Comparison of ENCODE assay signal across 11 cellular contexts in genomic region chr10:7485267-7485601, GRCh38.
A peak's percentile ranks its signal among the peaks of the same experiment; 100 is the strongest.
DNase-seq lines count a peak whose midpoint lies in the region; ATAC-seq and TF ChIP-seq lines count a peak whose summit lies in the region.
"Had no signal": no experiment of that assay in that cellular context is flagged by ENCODE, and none has a peak within 500 bp of the region (broad histone marks: within the 10 kb centered on the region; RNA-seq: fewer than 3 reads in every experiment).

No MANE protein-coding gene starts in this region.

- intact Hi-C loops in CD4-positive, alpha-beta memory T cell (cut with micrococcal nuclease) = loop anchor here (2.0 kb wide), 1 partner anchor 40 kb away; no protein-coding TSS in a partner anchor
- intact Hi-C loops in gastrocnemius medialis (cut with DNase I; ENCODE audit: low total_unique reads) = no loop called here

- no peaks in the 10 kb centered on the region for H3K9me3 ChIP-seq in CD4-positive, alpha-beta memory T cell (ENCODE audit: control insufficient read depth in 1 of 2, low read length in 2 of 2)
- H3K9me3 ChIP-seq in gastrocnemius medialis = no peaks in the 10 kb centered on the region

- H3K36me3 Mint-ChIP-seq in CD4-positive, alpha-beta memory T cell = no peaks in the 10 kb centered on the region
- peaks cover 61% of the 10 kb centered on the region for H3K36me3 Mint-ChIP-seq in activated CD8-positive, alpha-beta T cell treated with anti-CD3 and anti-CD28 coated beads, Interleukin-2, amount 10 ng/mL, durations not matched to agents 7 days and 5 days (ENCODE audit: low read depth)
- no peaks in the 10 kb centered on the region for H3K36me3 Mint-ChIP-seq in naive B cell

- TF ChIP-seq POLR2A in gastrocnemius medialis (IDR thresholded peaks at IDR 0.05) = no peak

- in situ Hi-C loops in gastrocnemius medialis (cut with MboI; ENCODE audit: low sequenced_read_pairs in 4 of 4) = no loop called here

- H3K4me3 Mint-ChIP-seq in CD4-positive, alpha-beta memory T cell = peak overlapping the region; percentile 57 to 83 (median 75)
- H3K4me3 Mint-ChIP-seq in activated CD8-positive, alpha-beta T cell treated with anti-CD3 and anti-CD28 coated beads, Interleukin-2, amount 10 ng/mL, durations not matched to agents 7 days and 5 days = peak overlapping the region; percentile 65
- H3K4me3 Mint-ChIP-seq in naive B cell = peak overlapping the region; percentile 70 to 87 (median 82)

- H3K36me3 ChIP-seq in CD4-positive, alpha-beta memory T cell (ENCODE audit: insufficient read depth, low read length) = no peaks in the 10 kb centered on the region
- H3K36me3 ChIP-seq in gastrocnemius medialis = no peaks in the 10 kb centered on the region

- H3K9me3 Mint-ChIP-seq in CD4-positive, alpha-beta memory T cell = peaks cover 0 to 4% (median 0%) of the 10 kb centered on the region in 8 donors
- peaks cover 12% of the 10 kb centered on the region for H3K9me3 Mint-ChIP-seq in activated CD8-positive, alpha-beta T cell treated with anti-CD3 and anti-CD28 coated beads, Interleukin-2, amount 10 ng/mL, durations not matched to agents 7 days and 5 days (ENCODE audit: insufficient read depth)
- no peaks in the 10 kb centered on the region for H3K9me3 Mint-ChIP-seq in naive B cell

- peak in 2 of 5 donors; percentile 11 to 31 for DNase-seq in CD4-positive, alpha-beta memory T cell
- DNase-seq in activated CD8-positive, alpha-beta T cell treated with anti-CD3 and anti-CD28 coated beads, Interleukin-2, amount 10 ng/mL, durations not matched to agents 7 days and 5 days = no peak
- DNase-seq in naive B cell = no peak
- no peak for DNase-seq in LoVo (ENCODE audit: low spot score)
- DNase-seq in GM03348 (ENCODE audit: low spot score) = no peak
- DNase-seq in NCI-H774 (lab: John Stamatoyannopoulos, UW) = no peak
- DNase-seq in gastrocnemius medialis = no peak
- DNase-seq: mammary epithelial cell, SW 1271 had no signal

- H3K27me3 Mint-ChIP-seq in CD4-positive, alpha-beta memory T cell = no peaks in the 10 kb centered on the region
- no peaks in the 10 kb centered on the region for H3K27me3 Mint-ChIP-seq in activated CD8-positive, alpha-beta T cell treated with anti-CD3 and anti-CD28 coated beads, Interleukin-2, amount 10 ng/mL, durations not matched to agents 7 days and 5 days (ENCODE audit: low read depth)
- H3K27me3 Mint-ChIP-seq in naive B cell = no peaks in the 10 kb centered on the region

- CTCF ChIA-PET in CD4-positive, alpha-beta memory T cell (lab: Charles Lee; ENCODE audit: partially characterized antibody) = interaction anchor here (1.3 to 1.5 kb wide), 4 partner anchors 10 to 74 kb away, joined by 3 to 4 read pairs (median 4); partner anchors contain the start of gene SFMBT2
- CTCF ChIA-PET in activated CD8-positive, alpha-beta T cell treated with anti-CD3 and anti-CD28 coated beads, Interleukin-2, amount 10 ng/mL, durations not matched to agents 7 days and 5 days (lab: Charles Lee) = interaction anchor here (1.2 to 2.0 kb wide), 3 partner anchors 8 to 41 kb away, joined by 3 to 9 read pairs (median 5); no protein-coding TSS in a partner anchor

- peak overlapping the region; percentile 73 to 92 (median 86) for H3K27ac Mint-ChIP-seq in CD4-positive, alpha-beta memory T cell
- peak overlapping the region; percentile 97 for H3K27ac Mint-ChIP-seq in activated CD8-positive, alpha-beta T cell treated with anti-CD3 and anti-CD28 coated beads, Interleukin-2, amount 10 ng/mL, durations not matched to agents 7 days and 5 days
- peak overlapping the region in 4 of 6 donors; percentile 64 to 86 (median 70) for H3K27ac Mint-ChIP-seq in naive B cell

- no peaks in the 10 kb centered on the region for H3K27me3 ChIP-seq in CD4-positive, alpha-beta memory T cell (ENCODE audit: insufficient read depth, low read length)
- no peaks in the 10 kb centered on the region for H3K27me3 ChIP-seq in gastrocnemius medialis

- TF ChIP-seq CTCF in gastrocnemius medialis (IDR thresholded peaks at IDR 0.05 in 4 of 5, conservative IDR thresholded peaks at IDR 0.05 in 1 of 5) = no peak

- peaks cover 47 to 79% (median 61%) of the 10 kb centered on the region in 4 donors for H3K4me1 Mint-ChIP-seq in CD4-positive, alpha-beta memory T cell
- H3K4me1 Mint-ChIP-seq in activated CD8-positive, alpha-beta T cell treated with anti-CD3 and anti-CD28 coated beads, Interleukin-2, amount 10 ng/mL, durations not matched to agents 7 days and 5 days (ENCODE audit: low read depth) = peaks cover 93% of the 10 kb centered on the region
- peaks cover 46 to 73% (median 61%) of the 10 kb centered on the region in 3 donors for H3K4me1 Mint-ChIP-seq in naive B cell

- peak overlapping the region; percentile 25 to 33 for H3K4me3 ChIP-seq in CD4-positive, alpha-beta memory T cell (ENCODE audit: low read length in 2 of 2)
- H3K4me3 ChIP-seq in gastrocnemius medialis = no peak overlapping the region
- H3K4me3 ChIP-seq: coronary artery had no signal

- POLR2A ChIA-PET in CD4-positive, alpha-beta memory T cell (lab: Charles Lee; ENCODE audit: partially characterized antibody) = interaction anchor here (0.8 to 1.6 kb wide), 12 partner anchors 9 to 847 kb away, joined by 3 to 12 read pairs (median 4); partner anchors contain the start of gene SFMBT2
- POLR2A ChIA-PET in activated CD8-positive, alpha-beta T cell treated with anti-CD3 and anti-CD28 coated beads, Interleukin-2, amount 10 ng/mL, durations not matched to agents 7 days and 5 days (lab: Charles Lee) = interaction anchor here (0.6 to 1.9 kb wide), 6 partner anchors 8 to 303 kb away, joined by 4 to 13 read pairs (median 10); partner anchors contain the start of genes ATP5F1C, KIN and SFMBT2

- H3K27ac ChIP-seq in CD4-positive, alpha-beta memory T cell (ENCODE audit: low read depth, low read length) = peak overlapping the region; percentile 45
- no peak overlapping the region for H3K27ac ChIP-seq in gastrocnemius medialis
- H3K27ac ChIP-seq: coronary artery had no signal

- peaks cover 58% of the 10 kb centered on the region for H3K4me1 ChIP-seq in CD4-positive, alpha-beta memory T cell (ENCODE audit: insufficient read depth, low read length)
- H3K4me1 ChIP-seq in gastrocnemius medialis = peaks cover 16 to 17% of the 10 kb centered on the region in 2 donors

- ATAC-seq in HG02610 (IDR thresholded peaks at IDR 0.05; ENCODE audit: unreplicated experiment) (peak; percentile 9), naive B cell (ENCODE audit: low read depth in 2 of 2) (no peak), gastrocnemius medialis (no peak)
- no peak for ATAC-seq in activated CD8-positive, alpha-beta T cell treated with anti-CD3 and anti-CD28 coated beads, Interleukin-2, amount 10 ng/mL, durations not matched to agents 7 days and 5 days

Comparison
In these comparisons a context has a peak if more than half of its experiments do, and no peak if none do; other contexts are left out.
1. H3K4me3 ChIP-seq: peak in CD4-positive, alpha-beta memory T cell (2 of 2); none in gastrocnemius medialis (0 of 4).
2. Peak in every context shown above with its lines, with median percentiles within 50 percentile points of each other: H3K27ac Mint-ChIP-seq and H3K4me3 Mint-ChIP-seq.